17 cellular contexts compared by ENCODE assay signal in the genomic region with DNA sequence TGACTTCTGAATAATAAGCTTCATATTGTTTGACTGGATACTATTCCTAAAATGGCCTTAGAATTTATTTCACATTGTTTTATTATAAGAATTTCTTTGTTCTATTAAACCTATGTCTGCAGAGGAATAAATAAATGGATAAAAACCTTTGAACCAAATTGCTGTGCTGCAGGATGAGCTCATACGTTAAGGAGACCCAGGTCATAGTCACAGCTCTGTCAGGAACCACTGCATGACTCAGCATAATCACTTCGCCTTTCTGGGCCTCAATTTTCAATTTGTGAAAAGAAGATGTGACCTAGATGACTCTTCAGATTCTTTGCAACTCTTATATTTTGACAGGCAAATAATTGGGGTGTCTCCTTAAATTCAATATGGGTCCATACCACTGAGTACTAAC. TPM values are rescaled to one million over a fixed set of nuclear protein-coding genes. Genes with fewer than 3 reads are reported as not detected.
DNase-seq lines count a peak whose midpoint lies in the region; ATAC-seq and TF ChIP-seq lines count a peak whose summit lies in the region.
"Had no signal": no experiment of that assay in that cellular context is flagged by ENCODE, and none has a peak within 500 bp of the region (broad histone marks: within the 10 kb centered on the region; RNA-seq: fewer than 3 reads in every experiment).

No MANE protein-coding gene starts in this region.

- H3K36me3 ChIP-seq in body of pancreas (replicated peaks in 1 of 2; ENCODE audit: insufficient read depth in 1 of 2, low read depth in 2 of 2), result no peaks in the 10 kb centered on the region
- H3K36me3 ChIP-seq in sigmoid colon, result no peaks in the 10 kb centered on the region
- H3K36me3 ChIP-seq: heart left ventricle had no signal

- peaks cover 50% of the 10 kb centered on the region for H3K4me1 Mint-ChIP-seq in HFFc6 (ENCODE audit: low read depth)

- 58 to 72% methylated on average over 2 of the region's 2 CpGs for WGBS in body of pancreas, 2 donors
- 82% methylated on average over 2 of the region's 2 CpGs for WGBS in sigmoid colon, 2 donors

- H3K9me3 ChIP-seq in body of pancreas, result no peaks in the 10 kb centered on the region
- H3K9me3 ChIP-seq in sigmoid colon, result no peaks in the 10 kb centered on the region

- TF ChIP-seq EP300 in sigmoid colon (IDR thresholded peaks at IDR 0.05), result no peak

- no peaks in the 10 kb centered on the region for H3K4me1 ChIP-seq in body of pancreas
- peaks cover 0 to 10% (median 4%) of the 10 kb centered on the region in 4 donors for H3K4me1 ChIP-seq in sigmoid colon

- no peaks in the 10 kb centered on the region for H3K27me3 ChIP-seq in body of pancreas
- no peaks in the 10 kb centered on the region for H3K27me3 ChIP-seq in sigmoid colon
- H3K27me3 ChIP-seq: heart left ventricle had no signal

- H3K36me3 Mint-ChIP-seq in HFFc6 (ENCODE audit: low read depth), result no peaks in the 10 kb centered on the region
- H3K36me3 Mint-ChIP-seq: CD8-positive, alpha-beta T cell had no signal

- no peak overlapping the region for H3K4me3 Mint-ChIP-seq in HFFc6
- H3K4me3 Mint-ChIP-seq: CD8-positive, alpha-beta T cell had no signal

- H3K9me3 Mint-ChIP-seq in HFFc6, result no peaks in the 10 kb centered on the region; the same call in 1 of the 2 replicates

- intact Hi-C loops in body of pancreas (cut with DNase I), result no loop called here
- intact Hi-C loops in sigmoid colon (cut with DNase I), result no loop called here

- TF ChIP-seq CTCF in HFFc6 (IDR thresholded peaks at IDR 0.05) (no peak), fibroblast of villous mesenchyme (IDR thresholded peaks at IDR 0.05; ENCODE audit: insufficient read depth, low read depth, low read length) (no peak), body of pancreas (IDR thresholded peaks at IDR 0.05) (no peak), sigmoid colon (IDR thresholded peaks at IDR 0.05) (no peak)

- TF ChIP-seq POLR2A in body of pancreas (IDR thresholded peaks at IDR 0.05) (no peak), sigmoid colon (IDR thresholded peaks at IDR 0.05) (no peak)

- H3K27ac Mint-ChIP-seq in HFFc6, result peak overlapping the region; percentile 79
- H3K27ac Mint-ChIP-seq: CD8-positive, alpha-beta T cell had no signal

- H3K27ac ChIP-seq in body of pancreas (no peak overlapping the region), sigmoid colon (no peak overlapping the region)
- H3K27ac ChIP-seq: heart left ventricle, SK-N-MC had no signal

- H3K27me3 Mint-ChIP-seq in HFFc6 (ENCODE audit: insufficient read depth), result no peaks in the 10 kb centered on the region; the same call in 1 of the 2 replicates

- H3K4me3 ChIP-seq in fibroblast of villous mesenchyme (ENCODE audit: low read depth, low read length) (no peak overlapping the region), body of pancreas (no peak overlapping the region), sigmoid colon (no peak overlapping the region)
- H3K4me3 ChIP-seq: heart left ventricle, lung, SK-N-MC had no signal

- ATAC-seq in body of pancreas, result no peak
- ATAC-seq: CD8-positive, alpha-beta T cell; heart left ventricle had no signal

- DNase-seq in AML-193 (lab: John Stamatoyannopoulos, UW) (peak; percentile 3 to 24), HFFc6 (peak; percentile 66), SKM-1 treated with dmso at 0.1 percent for 144 hours (lab: John Stamatoyannopoulos, UW; ENCODE audit: unreplicated experiment) (peak; percentile 58), fibroblast of villous mesenchyme (ENCODE audit: low read depth) (peak; percentile 40), body of pancreas (no peak), GF-D8 (lab: John Stamatoyannopoulos, UW) (no peak), sigmoid colon (no peak), DMS 273 treated with DMSO at 0.1 percent for 48 hours (lab: John Stamatoyannopoulos, UW) (no peak)
- DNase-seq: CD8-positive, alpha-beta T cell; heart left ventricle; MM.1S; NCI-H446; posterior cingulate gyrus; stimulated activated CD4-positive, alpha-beta T cell treated with anti-CD3 and anti-CD28 coated beads, Interleukin-2, amount 100 ng/mL, for 24 hours; stimulated activated naive CD4-positive, alpha-beta T cell had no signal

RNA-seq across cellular contexts. Expression of a gene that starts 36.7 kb away (rescaled TPM):
- not detected for total RNA-seq in HFFc6 (2021; fragmentation: NEBNext Ultra II Directional; extraction: Animal tissue kit (Norgen Biotek cat#: 25700))
- not detected in 2 replicates for total RNA-seq in fibroblast of villous mesenchyme
- total RNA-seq in body of pancreas, result not detected
- total RNA-seq in sigmoid colon, result not detected
- polyA plus RNA-seq in sigmoid colon, result not detected
- total RNA-seq: CD8-positive, alpha-beta T cell; heart left ventricle; lung had no signal
- polyA plus RNA-seq: heart left ventricle, lung had no signal

Comparison
In these comparisons a context has a peak if more than half of its experiments do, and no peak if none do; other contexts are left out.
1. DNase-seq: peak in AML-193 (2 of 2), HFFc6 (single experiment), SKM-1 treated with dmso at 0.1 percent for 144 hours (single experiment) and fibroblast of villous mesenchyme (single experiment); none in body of pancreas (0 of 4), GF-D8 (single experiment), sigmoid colon (single experiment) and DMS 273 treated with DMSO at 0.1 percent for 48 hours (single experiment).